ENCODE assay signal across 20 cellular contexts in genomic region chr2:31274700-31275075, GRCh38. TPM values are rescaled to one million over a fixed set of nuclear protein-coding genes. Genes with fewer than 3 reads are reported as not detected.
DNase-seq lines count a peak whose midpoint lies in the region; ATAC-seq and TF ChIP-seq lines count a peak whose summit lies in the region.
"Had no signal": no experiment of that assay in that cellular context is flagged by ENCODE, and none has a peak within 500 bp of the region (broad histone marks: within the 10 kb centered on the region; RNA-seq: fewer than 3 reads in every experiment).

No MANE protein-coding gene starts in this region.

- no peak overlapping the region for H2BK5ac ChIP-seq in mesenchymal stem cell (ENCODE audit: low read depth, low read length, poor library complexity, severe bottlenecking)

- no peak overlapping the region for H2AK5ac ChIP-seq in mesenchymal stem cell (ENCODE audit: low read length, severe bottlenecking)

- no peak overlapping the region for H3K23ac ChIP-seq in mesenchymal stem cell (ENCODE audit: low read length in 2 of 2)

- WGBS in mesenchymal stem cell = 98% methylated on average over 1 of the region's 1 CpG

- no peak overlapping the region for H3K4me2 ChIP-seq in mesenchymal stem cell (ENCODE audit: low read length, poor library complexity, severe bottlenecking)
- H3K4me2 ChIP-seq: A549 had no signal

- H3K79me1 ChIP-seq in mesenchymal stem cell (replicated peaks; ENCODE audit: low read length, poor library complexity, severe bottlenecking) = no peaks in the 10 kb centered on the region

- no peak overlapping the region for H3K9ac ChIP-seq in mesenchymal stem cell (ENCODE audit: low read length)

- H2BK15ac ChIP-seq in mesenchymal stem cell (ENCODE audit: low read depth, poor library complexity, severe bottlenecking) = no peak overlapping the region

- peak overlapping the region; percentile 60 to 67 for H3K4ac ChIP-seq in mesenchymal stem cell (ENCODE audit: low read depth in 1 of 2, low read length in 2 of 2)

- H2BK120ac ChIP-seq in mesenchymal stem cell (ENCODE audit: low read depth, low read length) = no peak overlapping the region

- TF ChIP-seq CTCF in left ventricle myocardium inferior (IDR thresholded peaks at IDR 0.05; ENCODE audit: borderline replicate concordance) = no peak

- H2AFZ ChIP-seq in mesenchymal stem cell (ENCODE audit: low read depth, low read length) = no peak overlapping the region

- intact Hi-C loops in left ventricle myocardium inferior (cut with micrococcal nuclease) = no loop called here
- intact Hi-C loops in left cardiac atrium (cut with DNase I) = no loop called here

- peak overlapping the region in 1 of 2 experiments; percentile 88 for H3K14ac ChIP-seq in mesenchymal stem cell (ENCODE audit: low read length in 2 of 2)

- peaks cover 46% of the 10 kb centered on the region for H3K4me1 ChIP-seq in left ventricle myocardium inferior
- H3K4me1 ChIP-seq in mesenchymal stem cell (ENCODE audit: control insufficient read depth, insufficient read depth, low read depth, low read length) = peaks cover 7% of the 10 kb centered on the region
- H3K4me1 ChIP-seq: A549 had no signal

- peak overlapping the region; percentile 3 to 98 for H2BK12ac ChIP-seq in mesenchymal stem cell (ENCODE audit: low read length in 2 of 2)

- peak overlapping the region; percentile 13 for H3K27ac ChIP-seq in left ventricle myocardium inferior (replicated peaks)
- H3K27ac ChIP-seq in mesenchymal stem cell (ENCODE audit: low read length, poor library complexity, severe bottlenecking) = no peak overlapping the region
- H3K27ac ChIP-seq: 22Rv1, A549 had no signal

- no peak for ATAC-seq in left cardiac atrium
- no peak for ATAC-seq in GM18502 (IDR thresholded peaks at IDR 0.05; ENCODE audit: poor library complexity, unreplicated experiment)
- ATAC-seq: A549, HCT116 had no signal

- peak overlapping the region in 1 of 2 experiments; percentile 50 for H3K18ac ChIP-seq in mesenchymal stem cell (ENCODE audit: low read depth in 1 of 2, low read length in 2 of 2)

- no peaks in the 10 kb centered on the region for H3K9me3 ChIP-seq in left ventricle myocardium inferior (replicated peaks)
- no peaks in the 10 kb centered on the region for H3K9me3 ChIP-seq in mesenchymal stem cell (ENCODE audit: control insufficient read depth, low read length)
- H3K9me3 ChIP-seq: A549 had no signal

- DNase-seq in left ventricle myocardium inferior (no peak), left cardiac atrium (no peak), NCI-H524 treated with DMSO at 0.1 percent for 48 hours (lab: John Stamatoyannopoulos, UW) (peak; percentile 96), mesenchymal stem cell (no peak)
- DNase-seq in activated CD4-positive, alpha-beta T cell treated with anti-CD3 and anti-CD28 coated beads, Interleukin-2, amount 50 U/mL, for 1 hour = no peak
- DNase-seq in activated CD4-positive, alpha-beta T cell treated with anti-CD3 and anti-CD28 coated beads, Interleukin-2, amount 50 U/mL, for 48 hours = no peak
- DNase-seq: AML-193; CD4-positive, CD25-positive, alpha-beta regulatory T cell; CD8-positive, alpha-beta memory T cell; COR-L47; DMS153; DMS79; GDM1; GOT3; H7; HFFc6 had no signal

- H3K4me3 ChIP-seq in left ventricle myocardium inferior = no peak overlapping the region
- H3K4me3 ChIP-seq in mesenchymal stem cell (ENCODE audit: insufficient read depth in 1 of 2, low read depth in 1 of 2, low read length in 2 of 2) = no peak overlapping the region
- H3K4me3 ChIP-seq: A549 had no signal

- peak overlapping the region; percentile 45 for H4K8ac ChIP-seq in mesenchymal stem cell (ENCODE audit: low read length)

- no peaks in the 10 kb centered on the region for H3K36me3 ChIP-seq in left ventricle myocardium inferior
- no peaks in the 10 kb centered on the region for H3K36me3 ChIP-seq in mesenchymal stem cell (ENCODE audit: control insufficient read depth in 1 of 2, insufficient read depth in 2 of 2, low read depth in 1 of 2, low read length in 2 of 2)

- peak overlapping the region; percentile 73 for H4K91ac ChIP-seq in mesenchymal stem cell (ENCODE audit: low read length)

- H3K27me3 ChIP-seq in left ventricle myocardium inferior (ENCODE audit: low read depth) = no peaks in the 10 kb centered on the region
- peaks cover 0 to 13% of the 10 kb centered on the region in 2 experiments for H3K27me3 ChIP-seq in mesenchymal stem cell (ENCODE audit: control insufficient read depth in 1 of 2, insufficient read depth in 1 of 2, low read length in 2 of 2)

RNA-seq across cellular contexts. Expression of gene EHD3, which starts 40.7 kb away (rescaled TPM):
- total RNA-seq in left ventricle myocardium inferior = 29.7 TPM
- total RNA-seq in left cardiac atrium = 10 to 100 TPM in 1 of 2 donors, 1 to 10 TPM in 1; 8.1 to 11.7 TPM
- polyA plus RNA-seq in mesenchymal stem cell (2013, experiment 1 of 2) = 63.7 TPM
- 62.4 TPM for polyA plus RNA-seq in mesenchymal stem cell (2013, experiment 2 of 2)

RNA-seq across cellular contexts. Expression of gene CAPN14, which starts 57.4 kb away (rescaled TPM):
- total RNA-seq in left ventricle myocardium inferior = 0.27 TPM
- under 1 TPM; 0.12 to 0.26 TPM for total RNA-seq in left cardiac atrium
- 0.07 TPM for polyA plus RNA-seq in mesenchymal stem cell (2013, experiment 1 of 2)
- 0.04 TPM for polyA plus RNA-seq in mesenchymal stem cell (2013, experiment 2 of 2)
